18 cellular contexts compared by ENCODE assay signal in genomic region chr1:16252912-16253311, GRCh38. TPM values are rescaled to one million over a fixed set of nuclear protein-coding genes. Genes with fewer than 3 reads are reported as not detected.
A peak's percentile ranks its signal among the peaks of the same experiment; 100 is the strongest.
DNase-seq lines count a peak whose midpoint lies in the region; ATAC-seq and TF ChIP-seq lines count a peak whose summit lies in the region.
"Had no signal": no experiment of that assay in that cellular context is flagged by ENCODE, and none has a peak within 500 bp of the region (broad histone marks: within the 10 kb centered on the region; RNA-seq: fewer than 3 reads in every experiment).

No MANE protein-coding gene starts in this region.

- POLR2A ChIA-PET in CD8-positive, alpha-beta memory T cell (lab: Charles Lee) = no interaction called here

- no peaks in the 10 kb centered on the region for H3K27me3 Mint-ChIP-seq in CD8-positive, alpha-beta memory T cell
- H3K27me3 Mint-ChIP-seq in activated T-helper 17 cell treated with anti-CD3 and anti-CD28 coated beads, Interleukin-2, amount 50 U/mL, for 72 hours = no peaks in the 10 kb centered on the region
- no peaks in the 10 kb centered on the region for H3K27me3 Mint-ChIP-seq in type B pancreatic cell

- no peak for ATAC-seq in activated T-helper 17 cell treated with anti-CD3 and anti-CD28 coated beads, Interleukin-2, amount 50 U/mL, for 72 hours (replicated peaks)
- ATAC-seq in gastroesophageal sphincter = no peak
- ATAC-seq in HG02870 (IDR thresholded peaks at IDR 0.05; ENCODE audit: unreplicated experiment) = no peak
- ATAC-seq: HCT116 had no signal

- peaks cover 7 to 20% (median 16%) of the 10 kb centered on the region in 3 donors for H3K4me1 Mint-ChIP-seq in CD8-positive, alpha-beta memory T cell
- H3K4me1 Mint-ChIP-seq in activated T-helper 17 cell treated with anti-CD3 and anti-CD28 coated beads, Interleukin-2, amount 50 U/mL, for 72 hours = peaks cover 5% of the 10 kb centered on the region
- H3K4me1 Mint-ChIP-seq in type B pancreatic cell (ENCODE audit: unreplicated experiment) = peaks cover 9% of the 10 kb centered on the region

- CTCF ChIA-PET in CD8-positive, alpha-beta memory T cell (lab: Charles Lee) = no interaction called here

- TF ChIP-seq CTCF in gastroesophageal sphincter (IDR thresholded peaks at IDR 0.05) = no peak
- no peak for TF ChIP-seq CTCF in type B pancreatic cell (conservative IDR thresholded peaks at IDR 0.05)
- TF ChIP-seq CTCF in brain microvascular endothelial cell (IDR thresholded peaks at IDR 0.05; ENCODE audit: low read depth, low read length, missing control alignments) = no peak
- TF ChIP-seq CTCF in adrenal gland (IDR thresholded peaks at IDR 0.05) = no peak

- peaks cover 13% of the 10 kb centered on the region for H3K4me1 ChIP-seq in CD8-positive, alpha-beta memory T cell (ENCODE audit: insufficient read depth, low read length)
- H3K4me1 ChIP-seq in gastroesophageal sphincter (peaks cover 30 to 55% (median 32%) of the 10 kb centered on the region in 3 donors), adrenal gland (replicated peaks in 1 of 2) (peaks cover 39 to 50% of the 10 kb centered on the region in 2 donors)

- H3K36me3 ChIP-seq in CD8-positive, alpha-beta memory T cell (ENCODE audit: insufficient read depth, low read length) = peaks cover 36% of the 10 kb centered on the region
- peaks cover 0 to 57% of the 10 kb centered on the region in 2 donors for H3K36me3 ChIP-seq in gastroesophageal sphincter
- peaks cover 16% of the 10 kb centered on the region for H3K36me3 ChIP-seq in brain microvascular endothelial cell (replicated peaks)
- peaks cover 0 to 36% of the 10 kb centered on the region in 2 donors for H3K36me3 ChIP-seq in adrenal gland (replicated peaks in 1 of 2)

- peak overlapping the region in 5 of 8 donors; percentile 2 to 54 (median 35) for H3K27ac Mint-ChIP-seq in CD8-positive, alpha-beta memory T cell
- peak overlapping the region; percentile 29 for H3K27ac Mint-ChIP-seq in activated T-helper 17 cell treated with anti-CD3 and anti-CD28 coated beads, Interleukin-2, amount 50 U/mL, for 72 hours
- peak overlapping the region; percentile 57 for H3K27ac Mint-ChIP-seq in type B pancreatic cell

- 76 to 94% methylated on average over 2 of the region's 2 CpGs for WGBS in gastroesophageal sphincter (ENCODE audit: low coverage in 1 of 2), 2 donors
- WGBS in adrenal gland, 4 donors = 82 to 95% (median 89%) methylated on average over 2 of the region's 2 CpGs

- intact Hi-C loops in adrenal gland (cut with DNase I) = loop anchor here in 1 of 2 donors (10.0 kb wide), 1 partner anchor 102 kb away; the partner anchor contains the start of gene FBXO42

- DNase-seq in CD8-positive, alpha-beta memory T cell = no peak
- DNase-seq in type B pancreatic cell (ENCODE audit: extremely low spot score, unreplicated experiment) (no peak), brain microvascular endothelial cell (no peak), adrenal gland (no peak)
- DNase-seq: DMS53, EL, GOT3, KG1, MV-4-11, NCI-H1694 treated with DMSO at 0.1 percent for 48 hours, NCI-H774, SHP77, SK-N-SH had no signal

- no peak overlapping the region for H3K27ac ChIP-seq in CD8-positive, alpha-beta memory T cell (ENCODE audit: low read depth, low read length)
- H3K27ac ChIP-seq in gastroesophageal sphincter (peak overlapping the region; percentile 7 to 83 (median 54)), brain microvascular endothelial cell (no peak overlapping the region), adrenal gland (peak overlapping the region in 1 of 5 donors; percentile 59)

- no peaks in the 10 kb centered on the region for H3K9me3 Mint-ChIP-seq in CD8-positive, alpha-beta memory T cell
- H3K9me3 Mint-ChIP-seq in activated T-helper 17 cell treated with anti-CD3 and anti-CD28 coated beads, Interleukin-2, amount 50 U/mL, for 72 hours = no peaks in the 10 kb centered on the region
- H3K9me3 Mint-ChIP-seq in type B pancreatic cell = no peaks in the 10 kb centered on the region
- H3K9me3 Mint-ChIP-seq: CD14-positive monocyte had no signal

- H3K27me3 ChIP-seq in CD8-positive, alpha-beta memory T cell (ENCODE audit: insufficient read depth, low read length, poor library complexity, severe bottlenecking) = no peaks in the 10 kb centered on the region
- no peaks in the 10 kb centered on the region for H3K27me3 ChIP-seq in gastroesophageal sphincter
- H3K27me3 ChIP-seq in brain microvascular endothelial cell (replicated peaks) = no peaks in the 10 kb centered on the region
- no peaks in the 10 kb centered on the region for H3K27me3 ChIP-seq in adrenal gland

- no peaks in the 10 kb centered on the region for H3K9me3 ChIP-seq in CD8-positive, alpha-beta memory T cell (ENCODE audit: low read length)
- H3K9me3 ChIP-seq in gastroesophageal sphincter (no peaks in the 10 kb centered on the region), adrenal gland (replicated peaks in 1 of 3) (no peaks in the 10 kb centered on the region)
- H3K9me3 ChIP-seq: SK-N-SH had no signal

- in situ Hi-C loops in brain microvascular endothelial cell (cut with HindIII; ENCODE audit: low pct_ligation_motif_present, low sequenced_read_pairs) = no loop called here

- no peak for TF ChIP-seq POLR2A in gastroesophageal sphincter (IDR thresholded peaks at IDR 0.05)
- no peak for TF ChIP-seq POLR2A in adrenal gland (IDR thresholded peaks at IDR 0.05)

- H3K4me3 Mint-ChIP-seq in CD8-positive, alpha-beta memory T cell = no peak overlapping the region
- H3K4me3 Mint-ChIP-seq in activated T-helper 17 cell treated with anti-CD3 and anti-CD28 coated beads, Interleukin-2, amount 50 U/mL, for 72 hours = no peak overlapping the region
- H3K4me3 Mint-ChIP-seq in type B pancreatic cell = no peak overlapping the region
- H3K4me3 Mint-ChIP-seq: CD14-positive monocyte had no signal

- H3K4me3 ChIP-seq in CD8-positive, alpha-beta memory T cell (ENCODE audit: low read length) = no peak overlapping the region
- H3K4me3 ChIP-seq in gastroesophageal sphincter = no peak overlapping the region
- H3K4me3 ChIP-seq in brain microvascular endothelial cell (ENCODE audit: low read depth, low read length) = no peak overlapping the region
- no peak overlapping the region for H3K4me3 ChIP-seq in adrenal gland

- TF ChIP-seq EP300 in gastroesophageal sphincter (IDR thresholded peaks at IDR 0.05) = no peak

- peaks cover 0 to 87% (median 8%) of the 10 kb centered on the region in 3 donors for H3K36me3 Mint-ChIP-seq in CD8-positive, alpha-beta memory T cell
- peaks cover 90% of the 10 kb centered on the region for H3K36me3 Mint-ChIP-seq in activated T-helper 17 cell treated with anti-CD3 and anti-CD28 coated beads, Interleukin-2, amount 50 U/mL, for 72 hours (ENCODE audit: low read depth)
- H3K36me3 Mint-ChIP-seq in type B pancreatic cell = peaks cover 9% of the 10 kb centered on the region

RNA-seq across cellular contexts. Expression of gene CPLANE2, which starts 15.9 kb away (rescaled TPM):
- 1 to 10 TPM; 5.2 to 5.6 TPM for total RNA-seq in CD8-positive, alpha-beta memory T cell
- polyA plus RNA-seq in CD8-positive, alpha-beta memory T cell = 2.6 TPM
- 1 to 10 TPM; 3.1 to 7.5 TPM for total RNA-seq in activated T-helper 17 cell treated with anti-CD3 and anti-CD28 coated beads, Interleukin-2, amount 50 U/mL, for 72 hours
- 10 to 100 TPM in 2 of 4 donors, 1 to 10 TPM in 2; 6.6 to 45.8 (median 11.0) TPM for total RNA-seq in gastroesophageal sphincter
- total RNA-seq in type B pancreatic cell (ENCODE audit: low replicate concordance) = 11.1 and 12.9 TPM in 2 replicates
- 10 to 100 TPM; 10.5 to 21.3 (median 13.9) TPM for total RNA-seq in adrenal gland
- 1 to 10 TPM; 2.8 to 6.3 (median 3.0) TPM for polyA plus RNA-seq in adrenal gland

RNA-seq across cellular contexts. Expression of gene ARHGEF19, which starts 40.5 kb away (rescaled TPM):
- 1 to 10 TPM; 6.8 to 7.8 TPM for total RNA-seq in CD8-positive, alpha-beta memory T cell
- 12.7 TPM for polyA plus RNA-seq in CD8-positive, alpha-beta memory T cell
- 10 to 100 TPM in 1 of 2 donors, 1 to 10 TPM in 1; 7.5 to 10.0 TPM for total RNA-seq in activated T-helper 17 cell treated with anti-CD3 and anti-CD28 coated beads, Interleukin-2, amount 50 U/mL, for 72 hours
- total RNA-seq in gastroesophageal sphincter (1 to 10 TPM; 2.8 to 3.6 (median 3.4) TPM), type B pancreatic cell (ENCODE audit: low replicate concordance) (20.2 and 29.5 TPM in 2 replicates), adrenal gland (10 to 100 TPM; 11.4 to 46.2 (median 23.8) TPM)
- polyA plus RNA-seq in adrenal gland = 10 to 100 TPM; 19.1 to 28.2 (median 19.1) TPM

Comparison
In these comparisons a context has a peak if more than half of its experiments do, and no peak if none do; other contexts are left out.
1. H3K27ac ChIP-seq: peak in gastroesophageal sphincter (4 of 4); none in CD8-positive, alpha-beta memory T cell (single experiment) and brain microvascular endothelial cell (single experiment).
2. Peak in every context shown above with its lines, with median percentiles within 50 percentile points of each other: H3K27ac Mint-ChIP-seq.